Comparison of ENCODE assay signal across 18 cellular contexts in genomic region chr16:73717266-73718057, GRCh38.
"Had no signal": no experiment of that assay in that cellular context is flagged by ENCODE, and none has a peak within 500 bp of the region (broad histone marks: within the 10 kb centered on the region; RNA-seq: fewer than 3 reads in every experiment).

No MANE protein-coding gene starts in this region.

- FAIRE-seq: TTC549 had no signal

- H3K4me3 Mint-ChIP-seq: activated CD4-positive, alpha-beta T cell treated with anti-CD3 and anti-CD28 coated beads, Interleukin-2, amount 10 ng/mL, durations not matched to agents 7 days and 5 days; activated naive CD4-positive, alpha-beta T cell treated with anti-CD3 and anti-CD28 coated beads, Interleukin-2, amount 10 ng/mL, durations not matched to agents 7 days and 5 days; dendritic cell treated with granulocyte-macrophage colony-stimulating factor and Interleukin-4, amounts not matched to agents 40 ng/mL and 50 ng/mL, for 4 days; immature natural killer cell; natural killer cell; stimulated activated naive CD8-positive, alpha-beta T cell treated with anti-CD3 and anti-CD28 coated beads, Interleukin-15, Interleukin-2, amounts not matched to agents 100 ng/mL and 50 ng/mL, for 24 hours had no signal

- H3K27ac Mint-ChIP-seq: activated CD4-positive, alpha-beta T cell treated with anti-CD3 and anti-CD28 coated beads, Interleukin-2, amount 10 ng/mL, durations not matched to agents 7 days and 5 days; activated naive CD4-positive, alpha-beta T cell treated with anti-CD3 and anti-CD28 coated beads, Interleukin-2, amount 10 ng/mL, durations not matched to agents 7 days and 5 days; activated T-helper 2 cell treated with anti-CD3 and anti-CD28 coated beads, Interferon-gamma antibody, Interleukin-2, Interleukin-4, amounts not matched to agents 10 μg/mL and 5 μg/mL and 100 μg/mL, durations not matched to agents 14 hours and 24 hours and 36 hours; dendritic cell treated with granulocyte-macrophage colony-stimulating factor and Interleukin-4, amounts not matched to agents 40 ng/mL and 50 ng/mL, for 4 days; effector memory CD8-positive, alpha-beta T cell; immature natural killer cell; natural killer cell; stimulated activated naive CD8-positive, alpha-beta T cell treated with anti-CD3 and anti-CD28 coated beads, Interleukin-15, Interleukin-2, amounts not matched to agents 100 ng/mL and 50 ng/mL, for 24 hours had no signal

- DNase-seq: activated CD4-positive, alpha-beta T cell treated with anti-CD3 and anti-CD28 coated beads, Interleukin-2, amount 10 ng/mL, durations not matched to agents 7 days and 5 days; activated CD4-positive, CD25-positive, alpha-beta regulatory T cell; activated naive CD4-positive, alpha-beta T cell treated with anti-CD3 and anti-CD28 coated beads, Interleukin-2, amount 10 ng/mL, durations not matched to agents 7 days and 5 days; adrenal gland; body of pancreas; effector memory CD8-positive, alpha-beta T cell; erythroblast; immature natural killer cell; mammary epithelial cell; natural killer cell; stimulated activated CD4-positive, alpha-beta T cell treated with anti-CD3 and anti-CD28 coated beads, Interleukin-15, amount 100 ng/mL, for 24 hours; stimulated activated CD4-positive, alpha-beta T cell treated with anti-CD3 and anti-CD28 coated beads, Interleukin-4, amount 100 ng/mL, for 24 hours; T-helper 2 cell had no signal

- H3K27ac ChIP-seq: adrenal gland, body of pancreas, thoracic aorta had no signal

- H3K4me3 ChIP-seq: adrenal gland, body of pancreas, thoracic aorta had no signal

- H3K36me3 Mint-ChIP-seq: activated naive CD4-positive, alpha-beta T cell treated with anti-CD3 and anti-CD28 coated beads, Interleukin-2, amount 10 ng/mL, durations not matched to agents 7 days and 5 days; immature natural killer cell; natural killer cell had no signal

- ATAC-seq: body of pancreas; effector memory CD8-positive, alpha-beta T cell; natural killer cell had no signal

- H3K36me3 ChIP-seq: adrenal gland, thoracic aorta had no signal

- H3K4me1 Mint-ChIP-seq: activated CD4-positive, alpha-beta T cell treated with anti-CD3 and anti-CD28 coated beads, Interleukin-2, amount 10 ng/mL, durations not matched to agents 7 days and 5 days; activated naive CD4-positive, alpha-beta T cell treated with anti-CD3 and anti-CD28 coated beads, Interleukin-2, amount 10 ng/mL, durations not matched to agents 7 days and 5 days; immature natural killer cell; natural killer cell had no signal

- H3K27me3 Mint-ChIP-seq: activated CD4-positive, alpha-beta T cell treated with anti-CD3 and anti-CD28 coated beads, Interleukin-2, amount 10 ng/mL, durations not matched to agents 7 days and 5 days; activated naive CD4-positive, alpha-beta T cell treated with anti-CD3 and anti-CD28 coated beads, Interleukin-2, amount 10 ng/mL, durations not matched to agents 7 days and 5 days; dendritic cell treated with granulocyte-macrophage colony-stimulating factor and Interleukin-4, amounts not matched to agents 40 ng/mL and 50 ng/mL, for 4 days; effector memory CD8-positive, alpha-beta T cell had no signal

- H3K9me3 Mint-ChIP-seq: activated CD4-positive, alpha-beta T cell treated with anti-CD3 and anti-CD28 coated beads, Interleukin-2, amount 10 ng/mL, durations not matched to agents 7 days and 5 days; dendritic cell treated with granulocyte-macrophage colony-stimulating factor and Interleukin-4, amounts not matched to agents 40 ng/mL and 50 ng/mL, for 4 days; natural killer cell; stimulated activated naive CD8-positive, alpha-beta T cell treated with anti-CD3 and anti-CD28 coated beads, Interleukin-15, Interleukin-2, amounts not matched to agents 100 ng/mL and 50 ng/mL, for 24 hours had no signal

- H3K27me3 ChIP-seq: adrenal gland, body of pancreas had no signal

- H3K9me3 ChIP-seq: adrenal gland, body of pancreas, thoracic aorta had no signal

- H3K4me1 ChIP-seq: adrenal gland, body of pancreas had no signal
